Comparison of ENCODE assay signal across 8 cellular contexts in genomic region chr3:160564949-160565441, GRCh38. TPM values are rescaled to one million over a fixed set of nuclear protein-coding genes. Genes with fewer than 3 reads are reported as not detected.
DNase-seq lines count a peak whose midpoint lies in the region; ATAC-seq and TF ChIP-seq lines count a peak whose summit lies in the region.

No MANE protein-coding gene starts in this region.

- peak overlapping the region; percentile 83 for H3K27ac ChIP-seq in stomach smooth muscle (ENCODE audit: low read length)

- peak; percentile 50 for ATAC-seq in HG02678 (IDR thresholded peaks at IDR 0.05; ENCODE audit: unreplicated experiment)
- ATAC-seq in activated CD8-positive, alpha-beta T cell treated with anti-CD3 and anti-CD28 coated beads for 36 hours: peak; percentile 48

- H3K4me3 ChIP-seq in mucosa of stomach (ENCODE audit: low read length) (no peak overlapping the region), stomach smooth muscle (ENCODE audit: low read length in 2 of 2) (peak overlapping the region; percentile 57 to 93)

- no peaks in the 10 kb centered on the region for H3K27me3 Mint-ChIP-seq in activated CD8-positive, alpha-beta T cell treated with anti-CD3 and anti-CD28 coated beads for 36 hours

- H3K36me3 Mint-ChIP-seq in activated CD8-positive, alpha-beta T cell treated with anti-CD3 and anti-CD28 coated beads for 36 hours (ENCODE audit: low read depth): peaks cover 38% of the 10 kb centered on the region

- intact Hi-C loops in activated CD8-positive, alpha-beta T cell treated with anti-CD3 and anti-CD28 coated beads for 36 hours (cut with micrococcal nuclease): no loop called here

- H3K4me1 Mint-ChIP-seq in activated CD8-positive, alpha-beta T cell treated with anti-CD3 and anti-CD28 coated beads for 36 hours (ENCODE audit: low read depth): peaks cover 42% of the 10 kb centered on the region

- DNase-seq in NK-92 treated with Interleukin-12 subunit alpha and Interleukin-12 subunit beta, amount 100 ng/mL, for 24 hours (lab: John Stamatoyannopoulos, UW): peak; percentile 68
- DNase-seq in NK-92 (lab: John Stamatoyannopoulos, UW; ENCODE audit: unreplicated experiment) (no peak), NCI-H146 treated with DMSO at 0.1 percent for 48 hours (lab: John Stamatoyannopoulos, UW; ENCODE audit: unreplicated experiment) (peak; percentile 68), epidermal melanocyte (ENCODE audit: insufficient read length, low spot score) (peak; percentile 41)
- DNase-seq in activated CD8-positive, alpha-beta T cell treated with anti-CD3 and anti-CD28 coated beads for 36 hours: peak; percentile 66

- POLR2A ChIA-PET in activated CD8-positive, alpha-beta T cell treated with anti-CD3 and anti-CD28 coated beads for 36 hours (lab: Charles Lee): interaction anchor here (1.3 kb wide), 1 partner anchor 20 kb away, joined by 4 read pairs; no protein-coding TSS in a partner anchor

- H3K9me3 ChIP-seq in mucosa of stomach (ENCODE audit: control insufficient read depth, low read length) (no peaks in the 10 kb centered on the region), stomach smooth muscle (ENCODE audit: control insufficient read depth in 2 of 2, low read length in 2 of 2) (no peaks in the 10 kb centered on the region)

- H3K36me3 ChIP-seq in mucosa of stomach (ENCODE audit: control insufficient read depth, insufficient read depth, low read length) (no peaks in the 10 kb centered on the region), stomach smooth muscle (ENCODE audit: control insufficient read depth in 2 of 2, insufficient read depth in 2 of 2, low read length in 2 of 2) (no peaks in the 10 kb centered on the region)

- H3K4me1 ChIP-seq in mucosa of stomach (ENCODE audit: control insufficient read depth, insufficient read depth, low read length) (peaks cover 20% of the 10 kb centered on the region), stomach smooth muscle (ENCODE audit: control insufficient read depth, insufficient read depth, low read length) (peaks cover 13% of the 10 kb centered on the region)

- peak overlapping the region; percentile 96 for H3K4me3 Mint-ChIP-seq in activated CD8-positive, alpha-beta T cell treated with anti-CD3 and anti-CD28 coated beads for 36 hours

- CTCF ChIA-PET in activated CD8-positive, alpha-beta T cell treated with anti-CD3 and anti-CD28 coated beads for 36 hours (lab: Charles Lee): interaction anchor here (1.3 kb wide), 1 partner anchor 66 kb away, joined by 3 read pairs; no protein-coding TSS in a partner anchor

- H3K27me3 ChIP-seq in mucosa of stomach (ENCODE audit: control insufficient read depth, insufficient read depth, low read length) (no peaks in the 10 kb centered on the region), stomach smooth muscle (ENCODE audit: control insufficient read depth in 1 of 2, insufficient read depth in 2 of 2, low read length in 2 of 2) (no peaks in the 10 kb centered on the region)

- H3K9me3 Mint-ChIP-seq in activated CD8-positive, alpha-beta T cell treated with anti-CD3 and anti-CD28 coated beads for 36 hours: peaks cover 2% of the 10 kb centered on the region

- H3K9ac ChIP-seq in mucosa of stomach (ENCODE audit: low read length) (peak overlapping the region; percentile 90), stomach smooth muscle (ENCODE audit: low read length in 2 of 2) (peak overlapping the region; percentile 73 to 90)

- no peak for TF ChIP-seq CTCF in activated CD8-positive, alpha-beta T cell treated with anti-CD3 and anti-CD28 coated beads for 36 hours (IDR thresholded peaks at IDR 0.05)

- peak overlapping the region; percentile 73 for H3K27ac Mint-ChIP-seq in activated CD8-positive, alpha-beta T cell treated with anti-CD3 and anti-CD28 coated beads for 36 hours

RNA-seq across cellular contexts. Expression of gene KPNA4, which starts 0.4 kb away (rescaled TPM):
- 10 to 100 TPM; 50.6 to 51.0 TPM for total RNA-seq in activated CD8-positive, alpha-beta T cell treated with anti-CD3 and anti-CD28 coated beads for 36 hours
